ENCODE assay signal across 19 cellular contexts in genomic region chr5:1310118-1310517, GRCh38. TPM values are rescaled to one million over a fixed set of nuclear protein-coding genes. Genes with fewer than 3 reads are reported as not detected.
DNase-seq lines count a peak whose midpoint lies in the region; ATAC-seq and TF ChIP-seq lines count a peak whose summit lies in the region.
"Had no signal": no experiment of that assay in that cellular context is flagged by ENCODE, and none has a peak within 500 bp of the region (broad histone marks: within the 10 kb centered on the region; RNA-seq: fewer than 3 reads in every experiment).

No MANE protein-coding gene starts in this region.

- H3K9me3 Mint-ChIP-seq in activated CD8-positive, alpha-beta memory T cell treated with anti-CD3 and anti-CD28 coated beads, Interleukin-2, amount 10 ng/mL, durations not matched to agents 7 days and 5 days (ENCODE audit: low read depth) = peaks cover 9% of the 10 kb centered on the region
- no peaks in the 10 kb centered on the region for H3K9me3 Mint-ChIP-seq in effector memory CD8-positive, alpha-beta T cell

- H3K4me1 ChIP-seq in hepatocyte (ENCODE audit: insufficient read depth) (peaks cover under 1% of the 10 kb centered on the region), spleen (peaks cover 5 to 34% (median 28%) of the 10 kb centered on the region in 6 donors)

- no peaks in the 10 kb centered on the region for H3K79me2 ChIP-seq in SU-DHL-6 (ENCODE audit: insufficient read depth, low read length)
- no peaks in the 10 kb centered on the region for H3K79me2 ChIP-seq in hepatocyte

- DNase-seq in activated CD8-positive, alpha-beta memory T cell treated with anti-CD3 and anti-CD28 coated beads, Interleukin-2, amount 50 U/mL, for 48 hours = peak; percentile 29
- DNase-seq in activated CD8-positive, alpha-beta memory T cell treated with anti-CD3 and anti-CD28 coated beads, Interleukin-2, amount 10 ng/mL, durations not matched to agents 7 days and 5 days = no peak
- DNase-seq in hepatocyte (ENCODE audit: low spot score) = peak; percentile 1
- peak; percentile 41 for DNase-seq in spleen
- DNase-seq in activated CD4-positive, alpha-beta T cell treated with anti-CD3 and anti-CD28 coated beads for 1 hour = no peak
- DNase-seq in stimulated activated CD4-positive, alpha-beta T cell treated with anti-CD3 and anti-CD28 coated beads, Interleukin-2, amount 100 ng/mL, for 24 hours = no peak
- DNase-seq in effector memory CD8-positive, alpha-beta T cell = no peak
- DNase-seq: DMS 273 treated with DMSO at 0.1 percent for 48 hours, GDM1, GM23248, NCI-H1105, NCI-H2081, NCI-H2171 treated with DMSO at 0.1 percent for 48 hours, NCI-H446 treated with DMSO at 0.1 percent for 48 hours, OCI-M1, Right ventricle myocardium superior had no signal

- 85% methylated on average over 7 of the region's 7 CpGs for WGBS in hepatocyte (ENCODE audit: low lambda C conversion rate, missing lambda C conversion rate)
- 89 to 97% (median 94%) methylated on average over 7 of the region's 7 CpGs for WGBS in spleen, 5 donors

- H3K27ac ChIP-seq in SU-DHL-6 (ENCODE audit: low read depth, low read length) = peak overlapping the region; percentile 97; the same call in 1 of the 2 replicates
- H3K27ac ChIP-seq in hepatocyte = no peak overlapping the region
- H3K27ac ChIP-seq in spleen = no peak overlapping the region
- H3K27ac ChIP-seq: 22Rv1, GM23248 had no signal

- TF ChIP-seq POLR2A in spleen (IDR thresholded peaks at IDR 0.05) = no peak

- H2AFZ ChIP-seq in SU-DHL-6 (ENCODE audit: low read depth, low read length, severe bottlenecking) (no peak overlapping the region), hepatocyte (no peak overlapping the region)
- H2AFZ ChIP-seq: GM23248 had no signal

- H3K4me1 Mint-ChIP-seq in activated CD8-positive, alpha-beta memory T cell treated with anti-CD3 and anti-CD28 coated beads, Interleukin-2, amount 10 ng/mL, durations not matched to agents 7 days and 5 days = peaks cover 39% of the 10 kb centered on the region
- peaks cover 34% of the 10 kb centered on the region in 2 donors for H3K4me1 Mint-ChIP-seq in effector memory CD8-positive, alpha-beta T cell (ENCODE audit: low read depth in 2 of 2)

- no peak overlapping the region for H3K4me2 ChIP-seq in SU-DHL-6 (ENCODE audit: low read depth, low read length, poor library complexity, severe bottlenecking)
- no peak overlapping the region for H3K4me2 ChIP-seq in hepatocyte

- TF ChIP-seq CTCF in SU-DHL-6 (IDR thresholded peaks at IDR 0.05; ENCODE audit: insufficient read depth, low read length, poor library complexity, severe bottlenecking) (no peak), hepatocyte (IDR thresholded peaks at IDR 0.05; ENCODE audit: poor library complexity) (no peak), spleen (IDR thresholded peaks at IDR 0.05 in 8 of 11, conservative IDR thresholded peaks at IDR 0.05 in 3 of 11) (no peak)

- H3K9me2 ChIP-seq in SU-DHL-6 (replicated peaks; ENCODE audit: insufficient read depth, low read length) = no peaks in the 10 kb centered on the region
- no peaks in the 10 kb centered on the region for H3K9me2 ChIP-seq in hepatocyte (replicated peaks; ENCODE audit: insufficient read depth)

- H3K27me3 ChIP-seq in SU-DHL-6 (ENCODE audit: low read length) (no peaks in the 10 kb centered on the region), hepatocyte (no peaks in the 10 kb centered on the region), spleen (replicated peaks in 1 of 7) (peaks cover 0 to 30% (median 2%) of the 10 kb centered on the region in 7 donors)

- H3K9me3 ChIP-seq in SU-DHL-6 (ENCODE audit: insufficient read depth, low read length) (peaks cover 20% of the 10 kb centered on the region), hepatocyte (ENCODE audit: low read depth) (no peaks in the 10 kb centered on the region), spleen (peaks cover 0 to 17% (median 10%) of the 10 kb centered on the region in 8 donors)

- H4K20me1 ChIP-seq in SU-DHL-6 (ENCODE audit: low read depth, low read length) (no peaks in the 10 kb centered on the region), hepatocyte (ENCODE audit: insufficient read depth, poor library complexity, severe bottlenecking) (no peaks in the 10 kb centered on the region)

- no peak overlapping the region for H3K4me3 Mint-ChIP-seq in activated CD8-positive, alpha-beta memory T cell treated with anti-CD3 and anti-CD28 coated beads, Interleukin-2, amount 10 ng/mL, durations not matched to agents 7 days and 5 days
- H3K4me3 Mint-ChIP-seq in effector memory CD8-positive, alpha-beta T cell = no peak overlapping the region

- H3F3A ChIP-seq in SU-DHL-6 (ENCODE audit: insufficient read depth) = peaks cover 59% of the 10 kb centered on the region

- CTCF ChIA-PET in activated CD8-positive, alpha-beta memory T cell treated with anti-CD3 and anti-CD28 coated beads, Interleukin-2, amount 10 ng/mL, durations not matched to agents 7 days and 5 days (lab: Charles Lee) = interaction anchor here (1.1 to 1.6 kb wide), 2 partner anchors 34 to 70 kb away, joined by 3 read pairs; partner anchors contain the start of gene CLPTM1L

- peaks cover 14% of the 10 kb centered on the region for H3K36me3 Mint-ChIP-seq in activated CD8-positive, alpha-beta memory T cell treated with anti-CD3 and anti-CD28 coated beads, Interleukin-2, amount 10 ng/mL, durations not matched to agents 7 days and 5 days
- H3K36me3 Mint-ChIP-seq in effector memory CD8-positive, alpha-beta T cell (ENCODE audit: insufficient read depth) = peaks cover 16% of the 10 kb centered on the region

- H3K27ac Mint-ChIP-seq in activated CD8-positive, alpha-beta memory T cell treated with anti-CD3 and anti-CD28 coated beads, Interleukin-2, amount 10 ng/mL, durations not matched to agents 7 days and 5 days = no peak overlapping the region
- H3K27ac Mint-ChIP-seq in effector memory CD8-positive, alpha-beta T cell = no peak overlapping the region

- no peak overlapping the region for H3K9ac ChIP-seq in SU-DHL-6 (ENCODE audit: low read length)
- H3K9ac ChIP-seq: GM23248 had no signal

- H3K36me3 ChIP-seq in SU-DHL-6 (ENCODE audit: low read length) (0 out of 2 replicates have a peak, but pooled peaks cover 4% of the 10 kb centered on the region), hepatocyte (replicated peaks; ENCODE audit: insufficient read depth, low read depth) (no peaks in the 10 kb centered on the region), spleen (no peaks in the 10 kb centered on the region)

- H3K27me3 Mint-ChIP-seq in activated CD8-positive, alpha-beta memory T cell treated with anti-CD3 and anti-CD28 coated beads, Interleukin-2, amount 10 ng/mL, durations not matched to agents 7 days and 5 days = peaks cover 23% of the 10 kb centered on the region
- no peaks in the 10 kb centered on the region for H3K27me3 Mint-ChIP-seq in effector memory CD8-positive, alpha-beta T cell

- intact Hi-C loops in spleen (cut with DNase I; ENCODE audit: low total_unique reads) = no loop called here

- no peak for ATAC-seq in activated CD8-positive, alpha-beta memory T cell treated with anti-CD3 and anti-CD28 coated beads, Interleukin-2, amount 10 ng/mL, durations not matched to agents 7 days and 5 days
- no peak for ATAC-seq in effector memory CD8-positive, alpha-beta T cell (replicated peaks)

- H3K4me3 ChIP-seq in SU-DHL-6 (ENCODE audit: insufficient read depth, low read length, poor library complexity, severe bottlenecking) (no peak overlapping the region), hepatocyte (no peak overlapping the region), spleen (no peak overlapping the region)
- H3K4me3 ChIP-seq: GM23248 had no signal

RNA-seq across cellular contexts. Expression of gene TERT, which starts 15.2 kb away (rescaled TPM):
- total RNA-seq in activated CD8-positive, alpha-beta memory T cell treated with anti-CD3 and anti-CD28 coated beads, Interleukin-2, amount 10 ng/mL, durations not matched to agents 7 days and 5 days = 1 to 10 TPM in 1 of 2 experiments, under 1 TPM in 1; 0.82 to 1.5 TPM
- total RNA-seq in hepatocyte (not detected in 2 replicates), spleen (1 to 10 TPM in 2 of 7 donors, under 1 TPM in 3, not detected in 2; 0.16 to 5.3 (median 0.43) TPM)
- polyA plus RNA-seq in hepatocyte (0.08 TPM in 1 of 2 replicates, not detected in the other), spleen (under 1 TPM; 0.09 to 0.53 (median 0.19) TPM)
- total RNA-seq: GM23248, Right ventricle myocardium superior had no signal
- polyA plus RNA-seq: AG04450, GM23248 had no signal

RNA-seq across cellular contexts. Expression of gene CLPTM1L, which starts 34.8 kb away (rescaled TPM):
- 100 to 1,000 TPM; 107 to 115 TPM for total RNA-seq in activated CD8-positive, alpha-beta memory T cell treated with anti-CD3 and anti-CD28 coated beads, Interleukin-2, amount 10 ng/mL, durations not matched to agents 7 days and 5 days
- total RNA-seq in hepatocyte = 99.3 and 130 TPM in 2 replicates
- polyA plus RNA-seq in hepatocyte = 129 and 143 TPM in 2 replicates
- 100 to 1,000 TPM in 3 of 7 donors, 10 to 100 TPM in 4; 87.2 to 118 (median 99.9) TPM for total RNA-seq in spleen
- polyA plus RNA-seq in spleen = 10 to 100 TPM; 39.7 to 55.6 (median 45.1) TPM

Comparison
In these comparisons a context has a peak if more than half of its experiments do, and no peak if none do; other contexts are left out.
1. DNase-seq: peak in activated CD8-positive, alpha-beta memory T cell treated with anti-CD3 and anti-CD28 coated beads, Interleukin-2, amount 50 U/mL, for 48 hours (single experiment), hepatocyte (single experiment) and spleen (single experiment); none in activated CD8-positive, alpha-beta memory T cell treated with anti-CD3 and anti-CD28 coated beads, Interleukin-2, amount 10 ng/mL, durations not matched to agents 7 days and 5 days (single experiment), activated CD4-positive, alpha-beta T cell treated with anti-CD3 and anti-CD28 coated beads for 1 hour (single experiment), stimulated activated CD4-positive, alpha-beta T cell treated with anti-CD3 and anti-CD28 coated beads, Interleukin-2, amount 100 ng/mL, for 24 hours (0 of 2) and effector memory CD8-positive, alpha-beta T cell (0 of 3).